In genomic region chr11:66745356-66746235, GRCh38 we compare ENCODE assay signal across 1 cellular context.
TF ChIP-seq lines count a peak whose summit lies in the region.

No MANE protein-coding gene starts in this region.

TF ChIP-seq in HepG2, 621 proteins besides CTCF, POLR2A, EP300 and RAD21 (continued from another document):
- TF ChIP-seq ZSCAN5A (CRISPR knock-in tag; IDR thresholded peaks at IDR 0.05; ENCODE audit: borderline replicate concordance) (no peak), ZNF484 (CRISPR knock-in tag; IDR thresholded peaks at IDR 0.05; ENCODE audit: borderline replicate concordance, low read depth) (no peak), ZBTB26 (CRISPR knock-in tag; IDR thresholded peaks at IDR 0.05; ENCODE audit: borderline replicate concordance) (no peak), ZNF350 (CRISPR knock-in tag; IDR thresholded peaks at IDR 0.05; ENCODE audit: borderline replicate concordance, low read depth) (0 out of 2 replicates have a peak, but pooled peaks have one; percentile 29), SP5 (CRISPR knock-in tag; IDR thresholded peaks at IDR 0.05; ENCODE audit: borderline replicate concordance, low read depth) (no peak), SAFB2 (CRISPR knock-in tag; IDR thresholded peaks at IDR 0.05; ENCODE audit: borderline replicate concordance, low read depth) (no peak)
- TF ChIP-seq, protein P1, sequence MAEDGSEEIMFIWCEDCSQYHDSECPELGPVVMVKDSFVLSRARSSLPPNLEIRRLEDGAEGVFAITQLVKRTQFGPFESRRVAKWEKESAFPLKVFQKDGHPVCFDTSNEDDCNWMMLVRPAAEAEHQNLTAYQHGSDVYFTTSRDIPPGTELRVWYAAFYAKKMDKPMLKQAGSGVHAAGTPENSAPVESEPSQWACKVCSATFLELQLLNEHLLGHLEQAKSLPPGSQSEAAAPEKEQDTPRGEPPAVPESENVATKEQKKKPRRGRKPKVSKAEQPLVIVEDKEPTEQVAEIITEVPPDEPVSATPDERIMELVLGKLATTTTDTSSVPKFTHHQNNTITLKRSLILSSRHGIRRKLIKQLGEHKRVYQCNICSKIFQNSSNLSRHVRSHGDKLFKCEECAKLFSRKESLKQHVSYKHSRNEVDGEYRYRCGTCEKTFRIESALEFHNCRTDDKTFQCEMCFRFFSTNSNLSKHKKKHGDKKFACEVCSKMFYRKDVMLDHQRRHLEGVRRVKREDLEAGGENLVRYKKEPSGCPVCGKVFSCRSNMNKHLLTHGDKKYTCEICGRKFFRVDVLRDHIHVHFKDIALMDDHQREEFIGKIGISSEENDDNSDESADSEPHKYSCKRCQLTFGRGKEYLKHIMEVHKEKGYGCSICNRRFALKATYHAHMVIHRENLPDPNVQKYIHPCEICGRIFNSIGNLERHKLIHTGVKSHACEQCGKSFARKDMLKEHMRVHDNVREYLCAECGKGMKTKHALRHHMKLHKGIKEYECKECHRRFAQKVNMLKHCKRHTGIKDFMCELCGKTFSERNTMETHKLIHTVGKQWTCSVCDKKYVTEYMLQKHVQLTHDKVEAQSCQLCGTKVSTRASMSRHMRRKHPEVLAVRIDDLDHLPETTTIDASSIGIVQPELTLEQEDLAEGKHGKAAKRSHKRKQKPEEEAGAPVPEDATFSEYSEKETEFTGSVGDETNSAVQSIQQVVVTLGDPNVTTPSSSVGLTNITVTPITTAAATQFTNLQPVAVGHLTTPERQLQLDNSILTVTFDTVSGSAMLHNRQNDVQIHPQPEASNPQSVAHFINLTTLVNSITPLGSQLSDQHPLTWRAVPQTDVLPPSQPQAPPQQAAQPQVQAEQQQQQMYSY (CRISPR knock-in tag; IDR thresholded peaks at IDR 0.05) = no peak
